Comparison of ENCODE assay signal across 26 cellular contexts in genomic region chr18:52869349-52869923, GRCh38.
"Had no signal": no experiment of that assay in that cellular context is flagged by ENCODE, and none has a peak within 500 bp of the region (broad histone marks: within the 10 kb centered on the region; RNA-seq: fewer than 3 reads in every experiment).

No MANE protein-coding gene starts in this region.

- FAIRE-seq: K562 had no signal

- H3K4me1 Mint-ChIP-seq: activated B cell treated with CpG ODN at 0.5 μM for 24 hours; activated CD4-positive, alpha-beta memory T cell treated with anti-CD3 and anti-CD28 coated beads, Interleukin-2, amount 10 ng/mL, durations not matched to agents 7 days and 5 days; activated CD8-positive, alpha-beta memory T cell treated with anti-CD3 and anti-CD28 coated beads, Interleukin-2, amount 10 ng/mL, durations not matched to agents 7 days and 5 days; activated naive CD4-positive, alpha-beta T cell treated with anti-CD3 and anti-CD28 coated beads, Interleukin-2, amount 10 ng/mL, durations not matched to agents 7 days and 5 days; activated naive CD8-positive, alpha-beta T cell treated with anti-CD3 and anti-CD28 coated beads, Interleukin-2, amount 50 U/mL, for 24 hours; central memory CD8-positive, alpha-beta T cell had no signal

- H3K4me3 Mint-ChIP-seq: activated B cell treated with CpG ODN at 0.5 μM for 24 hours; activated CD4-positive, alpha-beta memory T cell treated with anti-CD3 and anti-CD28 coated beads, Interleukin-2, amount 10 ng/mL, durations not matched to agents 7 days and 5 days; activated CD8-positive, alpha-beta memory T cell treated with anti-CD3 and anti-CD28 coated beads, Interleukin-2, amount 10 ng/mL, durations not matched to agents 7 days and 5 days; activated naive CD4-positive, alpha-beta T cell treated with anti-CD3 and anti-CD28 coated beads, Interleukin-2, amount 10 ng/mL, durations not matched to agents 7 days and 5 days; activated naive CD8-positive, alpha-beta T cell; activated naive CD8-positive, alpha-beta T cell treated with anti-CD3 and anti-CD28 coated beads, Interleukin-2, amount 50 U/mL, for 24 hours; central memory CD8-positive, alpha-beta T cell had no signal

- H3K9me3 Mint-ChIP-seq: activated B cell treated with CpG ODN at 0.5 μM for 24 hours had no signal

- H3K27ac Mint-ChIP-seq: activated B cell treated with CpG ODN at 0.5 μM for 24 hours; activated CD4-positive, alpha-beta memory T cell treated with anti-CD3 and anti-CD28 coated beads, Interleukin-2, amount 10 ng/mL, durations not matched to agents 7 days and 5 days; activated CD8-positive, alpha-beta memory T cell treated with anti-CD3 and anti-CD28 coated beads, Interleukin-2, amount 10 ng/mL, durations not matched to agents 7 days and 5 days; activated naive CD4-positive, alpha-beta T cell treated with anti-CD3 and anti-CD28 coated beads, Interleukin-2, amount 10 ng/mL, durations not matched to agents 7 days and 5 days; activated naive CD8-positive, alpha-beta T cell; activated naive CD8-positive, alpha-beta T cell treated with anti-CD3 and anti-CD28 coated beads, Interleukin-2, amount 50 U/mL, for 24 hours had no signal

- H3K27me3 ChIP-seq: cardiac muscle cell, Peyer's patch, SJSA1 had no signal

- H3K9me3 ChIP-seq: Peyer's patch, SJSA1 had no signal

- H3K27ac ChIP-seq: cardiac muscle cell, Peyer's patch, SJSA1, VCaP had no signal

- H3K4me1 ChIP-seq: Peyer's patch, SJSA1 had no signal

- H3K27me3 Mint-ChIP-seq: activated B cell treated with CpG ODN at 0.5 μM for 24 hours; activated CD4-positive, alpha-beta memory T cell treated with anti-CD3 and anti-CD28 coated beads, Interleukin-2, amount 10 ng/mL, durations not matched to agents 7 days and 5 days; activated CD8-positive, alpha-beta memory T cell treated with anti-CD3 and anti-CD28 coated beads, Interleukin-2, amount 10 ng/mL, durations not matched to agents 7 days and 5 days; activated naive CD4-positive, alpha-beta T cell treated with anti-CD3 and anti-CD28 coated beads, Interleukin-2, amount 10 ng/mL, durations not matched to agents 7 days and 5 days; activated naive CD8-positive, alpha-beta T cell; activated naive CD8-positive, alpha-beta T cell treated with anti-CD3 and anti-CD28 coated beads, Interleukin-2, amount 50 U/mL, for 24 hours; central memory CD8-positive, alpha-beta T cell had no signal

- H3K36me3 Mint-ChIP-seq: activated CD8-positive, alpha-beta memory T cell treated with anti-CD3 and anti-CD28 coated beads, Interleukin-2, amount 10 ng/mL, durations not matched to agents 7 days and 5 days; activated naive CD4-positive, alpha-beta T cell treated with anti-CD3 and anti-CD28 coated beads, Interleukin-2, amount 10 ng/mL, durations not matched to agents 7 days and 5 days; activated naive CD8-positive, alpha-beta T cell had no signal

- H3K4me3 ChIP-seq: cardiac muscle cell, K562, Peyer's patch, SJSA1 had no signal

- H3K36me3 ChIP-seq: cardiac muscle cell, Peyer's patch, SJSA1 had no signal

- DNase-seq: activated B cell treated with CpG ODN at 0.5 μM for 24 hours; activated CD4-positive, alpha-beta memory T cell treated with anti-CD3 and anti-CD28 coated beads, Interleukin-2, amount 10 ng/mL, durations not matched to agents 7 days and 5 days; activated CD4-positive, alpha-beta T cell treated with anti-CD3 and anti-CD28 coated beads for 4 hours; activated CD4-positive, CD25-positive, alpha-beta regulatory T cell treated with anti-CD3 and anti-CD28 coated beads, Interleukin-2, amount 50 U/mL, for 72 hours; activated CD8-positive, alpha-beta memory T cell treated with anti-CD3 and anti-CD28 coated beads for 24 hours; activated CD8-positive, alpha-beta memory T cell treated with anti-CD3 and anti-CD28 coated beads, Interleukin-2, amount 10 ng/mL, durations not matched to agents 7 days and 5 days; activated CD8-positive, alpha-beta memory T cell treated with anti-CD3 and anti-CD28 coated beads, Interleukin-2, amount 50 U/mL, for 48 hours; activated effector memory CD4-positive, alpha-beta T cell treated with Interleukin-2 at 50 U/mL for 16 hours; activated naive CD4-positive, alpha-beta T cell treated with anti-CD3 and anti-CD28 coated beads, Interleukin-2, amount 10 ng/mL, durations not matched to agents 7 days and 5 days; activated naive CD8-positive, alpha-beta T cell treated with anti-CD3 and anti-CD28 coated beads, Interleukin-2, amount 50 U/mL, for 24 hours; activated T-cell treated with anti-CD3 and anti-CD28 coated beads, Interleukin-2, amount 50 U/mL, for 48 hours; NCI-H187 treated with DMSO at 0.1 percent for 48 hours; NCI-H524 treated with DMSO at 0.1 percent for 48 hours; PC-3; Peyer's patch; RPMI8226; SHP77 treated with DMSO at 0.1 percent for 48 hours; SW 1271; T-helper 2 cell; T-helper 9 cell had no signal

- ATAC-seq: activated CD8-positive, alpha-beta memory T cell treated with anti-CD3 and anti-CD28 coated beads, Interleukin-2, amount 10 ng/mL, durations not matched to agents 7 days and 5 days; activated naive CD8-positive, alpha-beta T cell treated with anti-CD3 and anti-CD28 coated beads, Interleukin-2, amount 50 U/mL, for 24 hours; K562; PC-3 had no signal
